Comparison of ENCODE assay signal across 9 cellular contexts in genomic region chr4:184384056-184384809, GRCh38.
DNase-seq lines count a peak whose midpoint lies in the region; ATAC-seq and TF ChIP-seq lines count a peak whose summit lies in the region.
"Had no signal": no experiment of that assay in that cellular context is flagged by ENCODE, and none has a peak within 500 bp of the region (broad histone marks: within the 10 kb centered on the region; RNA-seq: fewer than 3 reads in every experiment).

No MANE protein-coding gene starts in this region.

- H3K27me3 ChIP-seq in MG63 (no peaks in the 10 kb centered on the region), testis (no peaks in the 10 kb centered on the region)

- TF ChIP-seq CTCF in testis (IDR thresholded peaks at IDR 0.05) = no peak

- no peaks in the 10 kb centered on the region for H3K9me3 ChIP-seq in MG63
- H3K9me3 ChIP-seq in testis = no peaks in the 10 kb centered on the region

- H3K27me3 Mint-ChIP-seq in activated CD4-positive, alpha-beta T cell treated with anti-CD3 and anti-CD28 coated beads, Interleukin-2, amount 10 ng/mL, durations not matched to agents 7 days and 5 days = no peaks in the 10 kb centered on the region

- CTCF ChIA-PET in activated CD4-positive, alpha-beta T cell treated with anti-CD3 and anti-CD28 coated beads, Interleukin-2, amount 10 ng/mL, durations not matched to agents 7 days and 5 days (lab: Charles Lee) = interaction anchor here (1.6 kb wide), 1 partner anchor 41 kb away, joined by 3 read pairs; no protein-coding TSS in a partner anchor

- peak; percentile 30 for DNase-seq in activated CD4-positive, alpha-beta T cell treated with anti-CD3 and anti-CD28 coated beads, Interleukin-2, amount 10 ng/mL, durations not matched to agents 7 days and 5 days
- DNase-seq in activated CD4-positive, alpha-beta T cell treated with anti-CD3 and anti-CD28 coated beads, Interleukin-2, amount 50 U/mL, for 1 hour = no peak
- peak; percentile 7 for DNase-seq in MG63
- peak; percentile 90 for DNase-seq in astrocyte of the hippocampus (ENCODE audit: low read depth, low spot score)
- DNase-seq in left lobe of liver (ENCODE audit: low spot score) = peak; percentile 86
- peak; percentile 69 for DNase-seq in testis
- no peak for DNase-seq in stimulated activated CD4-positive, alpha-beta T cell treated with anti-CD3 and anti-CD28 coated beads, Interleukin-4, amount 100 ng/mL, for 24 hours

- POLR2A ChIA-PET in activated CD4-positive, alpha-beta T cell treated with anti-CD3 and anti-CD28 coated beads, Interleukin-2, amount 10 ng/mL, durations not matched to agents 7 days and 5 days (lab: Charles Lee) = interaction anchor here (0.7 kb wide), 1 partner anchor 103 kb away, joined by 5 read pairs; no protein-coding TSS in a partner anchor

- H3K4me3 ChIP-seq in MG63 (peak overlapping the region; percentile 35), testis (peak overlapping the region in 1 of 2 donors; percentile 9)

- H3K27ac Mint-ChIP-seq in activated CD4-positive, alpha-beta T cell treated with anti-CD3 and anti-CD28 coated beads, Interleukin-2, amount 10 ng/mL, durations not matched to agents 7 days and 5 days = peak overlapping the region; percentile 63

- peaks cover 68% of the 10 kb centered on the region for H3K4me1 Mint-ChIP-seq in activated CD4-positive, alpha-beta T cell treated with anti-CD3 and anti-CD28 coated beads, Interleukin-2, amount 10 ng/mL, durations not matched to agents 7 days and 5 days

- ATAC-seq in HG02571 (IDR thresholded peaks at IDR 0.05; ENCODE audit: unreplicated experiment) (peak; percentile 77), left lobe of liver (peak; percentile 62)

- no peak for TF ChIP-seq POLR2A in testis (IDR thresholded peaks at IDR 0.05)

- H3K4me3 Mint-ChIP-seq in activated CD4-positive, alpha-beta T cell treated with anti-CD3 and anti-CD28 coated beads, Interleukin-2, amount 10 ng/mL, durations not matched to agents 7 days and 5 days = peak overlapping the region; percentile 18
- H3K4me3 Mint-ChIP-seq: neural crest cell had no signal

- WGBS in testis, 2 donors = 33 to 35% methylated on average over 9 to 13 of the region's 13 CpGs

- H3K27ac ChIP-seq in testis = peak overlapping the region in 1 of 2 donors; percentile 56

- intact Hi-C loops in testis (cut with DNase I; ENCODE audit: low total_unique reads) = no loop called here

- H3K36me3 Mint-ChIP-seq in activated CD4-positive, alpha-beta T cell treated with anti-CD3 and anti-CD28 coated beads, Interleukin-2, amount 10 ng/mL, durations not matched to agents 7 days and 5 days (ENCODE audit: low read depth) = peaks cover 64% of the 10 kb centered on the region

- H3K4me1 ChIP-seq in testis = peaks cover 22% of the 10 kb centered on the region

- peaks cover 11% of the 10 kb centered on the region for H3K9me3 Mint-ChIP-seq in activated CD4-positive, alpha-beta T cell treated with anti-CD3 and anti-CD28 coated beads, Interleukin-2, amount 10 ng/mL, durations not matched to agents 7 days and 5 days
- H3K9me3 Mint-ChIP-seq: neural crest cell had no signal

- H3K36me3 ChIP-seq in MG63 = no peaks in the 10 kb centered on the region
- no peaks in the 10 kb centered on the region for H3K36me3 ChIP-seq in testis (ENCODE audit: low read depth, missing control alignments)

Comparison
In these comparisons a context has a peak if more than half of its experiments do, and no peak if none do; other contexts are left out.
1. DNase-seq: peak in activated CD4-positive, alpha-beta T cell treated with anti-CD3 and anti-CD28 coated beads, Interleukin-2, amount 10 ng/mL, durations not matched to agents 7 days and 5 days (single experiment), MG63 (single experiment), astrocyte of the hippocampus (single experiment), left lobe of liver (single experiment) and testis (single experiment); none in activated CD4-positive, alpha-beta T cell treated with anti-CD3 and anti-CD28 coated beads, Interleukin-2, amount 50 U/mL, for 1 hour (single experiment) and stimulated activated CD4-positive, alpha-beta T cell treated with anti-CD3 and anti-CD28 coated beads, Interleukin-4, amount 100 ng/mL, for 24 hours (single experiment).